ENCODE assay signal across 24 cellular contexts in the genomic region with DNA sequence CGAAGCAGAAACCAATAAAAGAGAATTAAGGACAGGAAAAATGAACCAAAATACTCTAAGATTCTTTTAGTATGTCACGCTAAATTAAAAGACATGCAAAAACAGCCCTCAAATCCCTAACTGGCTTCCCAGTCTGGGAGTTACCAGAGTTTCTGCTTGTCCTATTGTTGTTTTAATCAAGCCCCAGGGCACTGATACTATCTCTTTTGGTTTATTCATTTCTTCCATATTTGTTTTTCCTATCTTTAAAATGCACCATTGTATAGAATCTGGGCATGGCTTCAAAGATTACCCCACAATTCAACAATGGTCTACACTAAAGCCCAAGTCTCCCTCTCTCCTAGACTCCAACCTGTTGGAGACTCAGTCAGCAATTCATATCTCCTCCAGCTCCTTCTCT.
DNase-seq lines count a peak whose midpoint lies in the region; ATAC-seq, FAIRE-seq and TF ChIP-seq lines count a peak whose summit lies in the region.
"Had no signal": no experiment of that assay in that cellular context is flagged by ENCODE, and none has a peak within 500 bp of the region (broad histone marks: within the 10 kb centered on the region; RNA-seq: fewer than 3 reads in every experiment).

No MANE protein-coding gene starts in this region.

- no peak overlapping the region for H4K91ac ChIP-seq in H1 (replicated peaks; ENCODE audit: insufficient read length, low read length)

- POLR2A ChIA-PET in MCF 10A (lab: Yijun Ruan, JAX): interaction anchor here (1.2 kb wide), 1 partner anchor 58 kb away, joined by 3 read pairs; no protein-coding TSS in a partner anchor
- POLR2A ChIA-PET in H1 (lab: Charles Lee; ENCODE audit: partially characterized antibody): no interaction called here

- H2BK120ac ChIP-seq in H1 (replicated peaks; ENCODE audit: low read depth, low read length): no peak overlapping the region

- H3K4me1 ChIP-seq in breast epithelium: no peaks in the 10 kb centered on the region
- peaks cover 0 to 2% (median 0%) of the 10 kb centered on the region in 4 experiments; a peak in 1 of 7 replicates for H3K4me1 ChIP-seq in H1 (replicated peaks in 1 of 4; ENCODE audit: control insufficient read depth in 3 of 4, insufficient read depth in 4 of 4, low read length in 3 of 4)
- H3K4me1 ChIP-seq: Peyer's patch had no signal

- H3K4me3 ChIP-seq in breast epithelium (no peak overlapping the region), H1 (ENCODE audit: extremely low read depth in 1 of 4, insufficient read depth in 2 of 4, low read depth in 3 of 4, low read length in 4 of 4) (no peak overlapping the region)
- H3K4me3 ChIP-seq: Peyer's patch had no signal

- no peak overlapping the region for H2AK5ac ChIP-seq in H1 (ENCODE audit: low read depth, low read length)

- TF ChIP-seq RAD21 in H1 (IDR thresholded peaks at IDR 0.05 in 1 of 2, conservative IDR thresholded peaks at IDR 0.05 in 1 of 2; ENCODE audit: low read depth in 2 of 2, low read length in 2 of 2): no peak

- no TSS peak for BruUV-seq in MCF 10A (replicated peaks; lab: Mats Ljungman, UMichigan)

- no peak overlapping the region for H3K9ac ChIP-seq in H1 (replicated peaks in 1 of 4; ENCODE audit: extremely low read depth in 1 of 4, low read depth in 3 of 4, low read length in 3 of 4)

- TF ChIP-seq CTCF in breast epithelium (IDR thresholded peaks at IDR 0.05): no peak
- TF ChIP-seq CTCF in MCF 10A (IDR thresholded peaks at IDR 0.05; ENCODE audit: unreplicated experiment): no peak
- TF ChIP-seq CTCF in H1 (IDR thresholded peaks at IDR 0.05; ENCODE audit: control extremely low read depth in 1 of 3, insufficient read depth in 1 of 3, low read depth in 1 of 3, low read length in 3 of 3): no peak

- peaks cover 9% of the 10 kb centered on the region for H3K9me3 Mint-ChIP-seq in MCF 10A (ENCODE audit: unreplicated experiment)
- H3K9me3 Mint-ChIP-seq in immature natural killer cell: no peaks in the 10 kb centered on the region
- peaks cover 6% of the 10 kb centered on the region for H3K9me3 Mint-ChIP-seq in activated naive CD8-positive, alpha-beta T cell treated with anti-CD3 and anti-CD28 coated beads for 36 hours

- H3K36me3 ChIP-seq in breast epithelium (no peaks in the 10 kb centered on the region), H1 (ENCODE audit: control insufficient read depth in 2 of 4, insufficient read depth in 4 of 4, low read length in 3 of 4) (no peaks in the 10 kb centered on the region; a peak in 1 of 8 replicates)
- H3K36me3 ChIP-seq: Peyer's patch had no signal

- no peak overlapping the region for H3K4ac ChIP-seq in H1 (replicated peaks; ENCODE audit: insufficient read length, low read depth, low read length)

- H3K27me3 ChIP-seq in breast epithelium (no peaks in the 10 kb centered on the region), H1 (replicated peaks in 1 of 4; ENCODE audit: control insufficient read depth in 3 of 4, extremely low read depth in 1 of 4, insufficient read depth in 3 of 4, low read length in 3 of 4) (peaks cover 0 to 1% (median 0%) of the 10 kb centered on the region in 4 experiments; a peak in 2 of 7 replicates)
- H3K27me3 ChIP-seq: Peyer's patch had no signal

- ATAC-seq in HG03439 (IDR thresholded peaks at IDR 0.05; ENCODE audit: unreplicated experiment): no peak
- ATAC-seq: Right ventricle myocardium inferior had no signal

- H3K27ac ChIP-seq in breast epithelium (peak overlapping the region; percentile 43 to 59), H1 (ENCODE audit: low read depth, low read length) (no peak overlapping the region)
- H3K27ac ChIP-seq: 22Rv1, C4-2B, HL-60, Peyer's patch had no signal

- H3K36me3 Mint-ChIP-seq in MCF 10A (ENCODE audit: insufficient read depth, unreplicated experiment) (no peaks in the 10 kb centered on the region), immature natural killer cell (no peaks in the 10 kb centered on the region)
- H3K36me3 Mint-ChIP-seq in activated naive CD8-positive, alpha-beta T cell treated with anti-CD3 and anti-CD28 coated beads for 36 hours: no peaks in the 10 kb centered on the region
- H3K36me3 Mint-ChIP-seq: CD8-positive, alpha-beta memory T cell had no signal

- H2BK12ac ChIP-seq in H1 (ENCODE audit: low read depth, low read length): no peak overlapping the region

- H2BK15ac ChIP-seq in H1 (ENCODE audit: low read length): no peak overlapping the region

- H3K56ac ChIP-seq in H1 (replicated peaks; ENCODE audit: insufficient read length, low read depth, low read length): no peak overlapping the region

- H2AFZ ChIP-seq in H1 (ENCODE audit: low read length): peak overlapping the region; percentile 3; the same call in 1 of the 2 replicates

- no peak overlapping the region for H4K8ac ChIP-seq in H1 (ENCODE audit: extremely low read depth, insufficient read depth, low read length)

- H3K79me2 ChIP-seq in H1 (ENCODE audit: control insufficient read depth in 1 of 2, insufficient read depth in 2 of 2, low read length in 2 of 2): no peaks in the 10 kb centered on the region

- H3K79me1 ChIP-seq in H1 (ENCODE audit: low read depth, low read length): no peaks in the 10 kb centered on the region

- H3K23ac ChIP-seq in H1 (ENCODE audit: insufficient read length): no peak overlapping the region

- no peak overlapping the region for H2BK5ac ChIP-seq in H1 (ENCODE audit: low read depth, low read length)

- DNase-seq in breast epithelium (ENCODE audit: low spot score in 2 of 2): no peak
- no peak for DNase-seq in MCF 10A (ENCODE audit: unreplicated experiment)
- DNase-seq in H1 (ENCODE audit: low read depth in 1 of 2, low spot score in 2 of 2): no peak
- DNase-seq in foreskin melanocyte: peak; percentile 45
- DNase-seq in immature natural killer cell: no peak
- DNase-seq in activated T-cell treated with anti-CD3 and anti-CD28 coated beads, Interleukin-2, amount 50 U/mL, for 1 hour: no peak
- no peak for DNase-seq in activated naive CD8-positive, alpha-beta T cell treated with anti-CD3 and anti-CD28 coated beads for 36 hours
- DNase-seq: CD8-positive, alpha-beta memory T cell; GOT3; KBM-7; NCI-H146; NCI-H2029 treated with DMSO at 0.1 percent for 48 hours; NCI-H345; NCI-H524; NCI-H774; NK-92 treated with Interleukin-12 subunit alpha and Interleukin-12 subunit beta, amount 100 ng/mL, for 24 hours; Peyer's patch had no signal

- FAIRE-seq in H1 (lab: Jason Lieb, UNC): no peak
- FAIRE-seq: G401.6, GM18507 had no signal

- H4K5ac ChIP-seq in H1 (ENCODE audit: insufficient read length, low read depth, low read length): no peak overlapping the region

- no peak overlapping the region for H3K14ac ChIP-seq in H1 (ENCODE audit: insufficient read length)

- no peak for TF ChIP-seq EP300 in H1 (IDR thresholded peaks at IDR 0.05; ENCODE audit: borderline replicate concordance in 1 of 2, low read depth in 2 of 2, low read length in 2 of 2)

- intact Hi-C loops in breast epithelium (cut with DNase I; ENCODE audit: low total_unique reads) (no loop called here), MCF 10A (cut with micrococcal nuclease) (no loop called here)

- no peaks in the 10 kb centered on the region for H3K23me2 ChIP-seq in H1 (ENCODE audit: low read depth, low read length)

- no peaks in the 10 kb centered on the region for H3K4me1 Mint-ChIP-seq in MCF 10A (ENCODE audit: insufficient read depth, unreplicated experiment)
- H3K4me1 Mint-ChIP-seq in immature natural killer cell: no peaks in the 10 kb centered on the region
- no peaks in the 10 kb centered on the region for H3K4me1 Mint-ChIP-seq in activated naive CD8-positive, alpha-beta T cell treated with anti-CD3 and anti-CD28 coated beads for 36 hours
- H3K4me1 Mint-ChIP-seq: CD8-positive, alpha-beta memory T cell had no signal

- H3K4me2 ChIP-seq in H1 (ENCODE audit: insufficient read depth in 1 of 2, low read depth in 2 of 2, low read length in 2 of 2): no peak overlapping the region

- H3K4me3 Mint-ChIP-seq in MCF 10A (ENCODE audit: unreplicated experiment) (no peak overlapping the region), immature natural killer cell (no peak overlapping the region)
- H3K4me3 Mint-ChIP-seq in activated naive CD8-positive, alpha-beta T cell treated with anti-CD3 and anti-CD28 coated beads for 36 hours: no peak overlapping the region
- H3K4me3 Mint-ChIP-seq: CD8-positive, alpha-beta memory T cell had no signal

- CTCF ChIA-PET in MCF 10A (lab: Yijun Ruan, JAX) (no interaction called here), H1 (lab: Charles Lee; ENCODE audit: partially characterized antibody) (interaction anchor here (0.6 to 1.0 kb wide), 2 partner anchors 53 to 108 kb away, joined by 4 read pairs; no protein-coding TSS in a partner anchor)

- H3K27me3 Mint-ChIP-seq in MCF 10A (ENCODE audit: insufficient read depth, unreplicated experiment) (no peaks in the 10 kb centered on the region), immature natural killer cell (ENCODE audit: low read depth in 3 of 3) (peaks cover 0 to 15% (median 5%) of the 10 kb centered on the region in 3 donors)
- H3K27me3 Mint-ChIP-seq in activated naive CD8-positive, alpha-beta T cell treated with anti-CD3 and anti-CD28 coated beads for 36 hours: peaks cover 34% of the 10 kb centered on the region

- H3K27ac Mint-ChIP-seq in MCF 10A (ENCODE audit: low read depth, unreplicated experiment) (no peak overlapping the region), immature natural killer cell (no peak overlapping the region)
- H3K27ac Mint-ChIP-seq in activated naive CD8-positive, alpha-beta T cell treated with anti-CD3 and anti-CD28 coated beads for 36 hours: no peak overlapping the region
- H3K27ac Mint-ChIP-seq: CD8-positive, alpha-beta memory T cell had no signal

- H3K9me3 ChIP-seq in breast epithelium (peaks cover 0 to 6% of the 10 kb centered on the region in 2 donors), H1 (ENCODE audit: insufficient read depth in 2 of 2, low read depth in 1 of 2, low read length in 1 of 2) (no peaks in the 10 kb centered on the region)
- H3K9me3 ChIP-seq: Peyer's patch had no signal

- H3K18ac ChIP-seq in H1 (ENCODE audit: extremely low read depth, low read length): no peak overlapping the region

- WGBS in H1 (ENCODE audit: extremely low coverage in 1 of 2, insufficient coverage in 1 of 2, insufficient read length in 1 of 2, insufficient replicate concordance in 2 of 2, low coverage in 1 of 2, low lambda C conversion rate in 2 of 2, missing lambda C conversion rate in 1 of 2), 2 experiments: 87% methylated on average over 2 of the region's 2 CpGs; no CpG with 5 or more reads in 1 of the 2 experiments

- no peak overlapping the region for H2BK20ac ChIP-seq in H1 (ENCODE audit: low read length)

- TF ChIP-seq POLR2A in breast epithelium (IDR thresholded peaks at IDR 0.05) (no peak), H1 (IDR thresholded peaks at IDR 0.05; ENCODE audit: control extremely low read depth in 1 of 2, low read depth in 2 of 2, low read length in 2 of 2) (no peak)

- no peaks in the 10 kb centered on the region for H4K20me1 ChIP-seq in H1 (replicated peaks in 1 of 2; ENCODE audit: control insufficient read depth in 1 of 2, insufficient read depth in 2 of 2, low read length in 2 of 2)

TF ChIP-seq in H1, 55 proteins besides CTCF, POLR2A, EP300 and RAD21 (continues in another document):
- TF ChIP-seq PHF8 (conservative IDR thresholded peaks at IDR 0.05; ENCODE audit: low read depth, low read length): no peak
- TF ChIP-seq HDAC2 (IDR thresholded peaks at IDR 0.05; ENCODE audit: borderline replicate concordance in 1 of 2, low read depth in 2 of 2, low read length in 2 of 2): no peak
